In the genomic region with DNA sequence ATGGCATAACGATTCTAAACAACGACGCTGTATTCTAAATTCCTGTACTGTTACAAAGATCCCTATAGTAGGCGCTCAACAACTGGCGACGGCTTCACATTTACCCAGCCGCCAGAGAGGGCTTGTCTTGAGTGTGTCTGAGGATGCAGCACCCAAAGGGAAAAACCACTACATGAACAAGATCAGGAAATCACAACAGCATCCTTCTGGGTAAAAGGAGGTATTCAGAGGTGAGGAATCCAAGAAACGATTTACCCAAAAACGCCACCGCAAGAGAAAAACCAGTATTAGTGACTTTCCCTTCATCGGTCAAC, we compare ENCODE assay signal across 8 cellular contexts. TPM values are rescaled to one million over a fixed set of nuclear protein-coding genes. Genes with fewer than 3 reads are reported as not detected.
DNase-seq lines count a peak whose midpoint lies in the region; ATAC-seq and TF ChIP-seq lines count a peak whose summit lies in the region.

No MANE protein-coding gene starts in this region.

- H3F3A ChIP-seq in neural cell (ENCODE audit: insufficient read depth, low read length, poor library complexity, severe bottlenecking), result no peaks in the 10 kb centered on the region

- no peaks in the 10 kb centered on the region for H4K20me1 ChIP-seq in neural cell (ENCODE audit: insufficient read depth)

- H3K4me1 Mint-ChIP-seq in activated T-cell treated with anti-CD3 and anti-CD28 coated beads, Interleukin-2, amount 50 U/mL, for 72 hours (ENCODE audit: low read depth), result peaks cover 12% of the 10 kb centered on the region

- H3K27ac ChIP-seq in Panc1 (ENCODE audit: low read length) (peak overlapping the region; percentile 88), neural cell (ENCODE audit: low read length) (peak overlapping the region; percentile 92), stomach smooth muscle (ENCODE audit: low read length) (peak overlapping the region; percentile 74)

- no peaks in the 10 kb centered on the region for H3K27me3 Mint-ChIP-seq in activated T-cell treated with anti-CD3 and anti-CD28 coated beads, Interleukin-2, amount 50 U/mL, for 72 hours (ENCODE audit: low read depth)

- H3K4me3 ChIP-seq in Panc1 (ENCODE audit: low read depth in 2 of 2, low read length in 2 of 2) (peak overlapping the region; percentile 90 to 93), fibroblast of the aortic adventitia (ENCODE audit: low read depth, low read length) (peak overlapping the region; percentile 89), neural cell (ENCODE audit: low read length) (peak overlapping the region; percentile 90), stomach smooth muscle (ENCODE audit: low read length in 2 of 2) (peak overlapping the region; percentile 83 to 89)

- TF ChIP-seq CTCF in Panc1 (IDR thresholded peaks at IDR 0.05), result peak; percentile 86
- peak; percentile 76 for TF ChIP-seq CTCF in fibroblast of the aortic adventitia (IDR thresholded peaks at IDR 0.05; ENCODE audit: insufficient read depth, low read length)
- TF ChIP-seq CTCF in neural cell (IDR thresholded peaks at IDR 0.05; ENCODE audit: poor library complexity, severe bottlenecking), result peak; percentile 94

- TF ChIP-seq EP300 in neural cell (conservative IDR thresholded peaks at IDR 0.05; ENCODE audit: poor library complexity, severe bottlenecking), result no peak

- H3K27me3 ChIP-seq in Panc1 (ENCODE audit: control insufficient read depth, insufficient read depth, low read length), result no peaks in the 10 kb centered on the region
- no peaks in the 10 kb centered on the region for H3K27me3 ChIP-seq in neural cell (ENCODE audit: insufficient read depth, low read depth, low read length)
- no peaks in the 10 kb centered on the region for H3K27me3 ChIP-seq in stomach smooth muscle (ENCODE audit: control insufficient read depth in 1 of 2, insufficient read depth in 2 of 2, low read length in 2 of 2)

- H3K79me2 ChIP-seq in neural cell (replicated peaks; ENCODE audit: insufficient read depth, low read length), result peaks cover 28% of the 10 kb centered on the region

- peaks cover 9% of the 10 kb centered on the region for H3K4me1 ChIP-seq in Panc1 (ENCODE audit: control insufficient read depth, insufficient read depth, low read length)
- H3K4me1 ChIP-seq in stomach smooth muscle (ENCODE audit: control insufficient read depth, insufficient read depth, low read length), result no peaks in the 10 kb centered on the region

- no peaks in the 10 kb centered on the region for H3K9me3 ChIP-seq in Panc1 (ENCODE audit: control insufficient read depth, insufficient read depth, low read depth, low read length)
- peaks cover 4% of the 10 kb centered on the region for H3K9me3 ChIP-seq in neural cell (ENCODE audit: low read length)
- no peaks in the 10 kb centered on the region for H3K9me3 ChIP-seq in stomach smooth muscle (ENCODE audit: control insufficient read depth in 2 of 2, low read length in 2 of 2)

- H3K4me3 Mint-ChIP-seq in activated T-cell treated with anti-CD3 and anti-CD28 coated beads, Interleukin-2, amount 50 U/mL, for 72 hours, result no peak overlapping the region

- POLR2A ChIA-PET in Panc1 (lab: Charles Lee), result no interaction called here

- no peaks in the 10 kb centered on the region for H3K9me3 Mint-ChIP-seq in activated T-cell treated with anti-CD3 and anti-CD28 coated beads, Interleukin-2, amount 50 U/mL, for 72 hours

- H3K27ac Mint-ChIP-seq in activated T-cell treated with anti-CD3 and anti-CD28 coated beads, Interleukin-2, amount 50 U/mL, for 72 hours, result no peak overlapping the region

- CTCF ChIA-PET in Panc1 (lab: Charles Lee), result no interaction called here

- TF ChIP-seq RAD21 in neural cell (conservative IDR thresholded peaks at IDR 0.05), result peak; percentile 67

- BruUV-seq in Panc1 (replicated peaks; lab: Mats Ljungman, UMichigan), result no TSS peak

- peak; percentile 86 for ATAC-seq in GM21723 (IDR thresholded peaks at IDR 0.05; ENCODE audit: unreplicated experiment)
- peak; percentile 87 for ATAC-seq in Panc1
- ATAC-seq in activated T-cell treated with anti-CD3 and anti-CD28 coated beads, Interleukin-2, amount 50 U/mL, for 72 hours (replicated peaks in 1 of 2), result peak; percentile 72 to 73

- peak overlapping the region; percentile 95 for H3K9ac ChIP-seq in neural cell (ENCODE audit: low read length)
- peak overlapping the region; percentile 91 to 97 for H3K9ac ChIP-seq in stomach smooth muscle (ENCODE audit: low read length in 2 of 2)

- H3K4me2 ChIP-seq in neural cell (ENCODE audit: low read length), result peak overlapping the region; percentile 80

- H3K36me3 ChIP-seq in Panc1 (ENCODE audit: control insufficient read depth, insufficient read depth, low read length) (peaks cover 11% of the 10 kb centered on the region), neural cell (ENCODE audit: insufficient read depth, low read length) (no peaks in the 10 kb centered on the region), stomach smooth muscle (ENCODE audit: control insufficient read depth in 2 of 2, insufficient read depth in 2 of 2, low read length in 2 of 2) (no peaks in the 10 kb centered on the region)

- in situ Hi-C loops in KBM-7 (cut with MboI; ENCODE audit: low pct_unique_long_range_greater_than_20kb, low sequenced_read_pairs), result loop anchor here (25.0 kb wide), 1 partner anchor 107 kb away; no protein-coding TSS in a partner anchor
- in situ Hi-C loops in Panc1 (cut with HindIII; ENCODE audit: low pct_unique_long_range_greater_than_20kb, low sequenced_read_pairs), result no loop called here

- H2AFZ ChIP-seq in neural cell (ENCODE audit: low read depth, low read length), result peak overlapping the region; percentile 88

- no peaks in the 10 kb centered on the region for H3K9me2 ChIP-seq in neural cell (ENCODE audit: insufficient read depth, low read length)

- intact Hi-C loops in Panc1 (cut with micrococcal nuclease; ENCODE audit: unreplicated experiment), result loop anchor here (5.0 kb wide), 1 partner anchor 122 kb away; no protein-coding TSS in a partner anchor

- peaks cover 2 to 4% of the 10 kb centered on the region in 2 donors for H3K36me3 Mint-ChIP-seq in activated T-cell treated with anti-CD3 and anti-CD28 coated beads, Interleukin-2, amount 50 U/mL, for 72 hours (ENCODE audit: insufficient read depth in 2 of 2)

- DNase-seq in Daoy (ENCODE audit: low read depth), result peak; percentile 80
- DNase-seq in KBM-7, result peak; percentile 81
- peak; percentile 84 for DNase-seq in Panc1 (ENCODE audit: low read depth, low spot score)
- DNase-seq in activated T-cell treated with anti-CD3 and anti-CD28 coated beads, Interleukin-2, amount 50 U/mL, for 72 hours, result peak; percentile 71
- peak; percentile 83 for DNase-seq in fibroblast of the aortic adventitia (ENCODE audit: low read depth)

TF ChIP-seq in neural cell, 6 proteins besides CTCF, POLR2A, EP300 and RAD21:
- TF ChIP-seq TAF1 (IDR thresholded peaks at IDR 0.05; ENCODE audit: low read depth) (peak; percentile 60), EZH2 (IDR thresholded peaks at IDR 0.05; ENCODE audit: borderline replicate concordance, insufficient read depth, low read length, poor library complexity, severe bottlenecking) (no peak), SMC3 (conservative IDR thresholded peaks at IDR 0.05; ENCODE audit: poor library complexity) (peak; percentile 61), POLR2AphosphoS5 (IDR thresholded peaks at IDR 0.05) (peak; percentile 72), MXI1 (conservative IDR thresholded peaks at IDR 0.05; ENCODE audit: poor library complexity, severe bottlenecking) (no peak)

RNA-seq across cellular contexts. Expression of a gene that starts 0.7 kb away (rescaled TPM):
- total RNA-seq in Daoy (2014; rRNA removed; shearing (Covaris generic)), result 14.7 and 16.2 TPM in 2 replicates
- total RNA-seq in Panc1 (2021; ENCODE audit: unreplicated experiment) (12.6 TPM), fibroblast of the aortic adventitia (ENCODE audit: low replicate concordance) (13.7 and 15.9 TPM in 2 replicates)
- 7.1 TPM for polyA plus RNA-seq in Panc1 (2012; ENCODE audit: insufficient read length)
- 10 to 100 TPM; 29.4 to 33.5 TPM for total RNA-seq in activated T-cell treated with anti-CD3 and anti-CD28 coated beads, Interleukin-2, amount 50 U/mL, for 72 hours
- polyA plus RNA-seq in neural cell, result 53.1 and 73.5 TPM in 2 replicates
- 99.8 and 105 TPM in 2 replicates for polyA minus RNA-seq in neural cell

RNA-seq across cellular contexts. Expression of a gene that starts 43.1 kb away (rescaled TPM):
- 52.6 and 78.2 TPM in 2 replicates for total RNA-seq in Daoy (2014; rRNA removed; shearing (Covaris generic))
- total RNA-seq in Panc1 (2021; ENCODE audit: unreplicated experiment) (75.8 TPM), fibroblast of the aortic adventitia (ENCODE audit: low replicate concordance) (115 and 154 TPM in 2 replicates)
- polyA plus RNA-seq in Panc1 (2012; ENCODE audit: insufficient read length), result 36.6 TPM
- 10 to 100 TPM; 62.7 to 69.1 TPM for total RNA-seq in activated T-cell treated with anti-CD3 and anti-CD28 coated beads, Interleukin-2, amount 50 U/mL, for 72 hours
- 58.0 and 66.9 TPM in 2 replicates for polyA plus RNA-seq in neural cell
- polyA minus RNA-seq in neural cell, result 96.9 and 100 TPM in 2 replicates

Comparison
In these comparisons a context has a peak if more than half of its experiments do, and no peak if none do; other contexts are left out.
1. Peak in every context shown above with its lines: DNase-seq, ATAC-seq, H3K4me3 ChIP-seq and H3K27ac ChIP-seq.